In the genomic region with DNA sequence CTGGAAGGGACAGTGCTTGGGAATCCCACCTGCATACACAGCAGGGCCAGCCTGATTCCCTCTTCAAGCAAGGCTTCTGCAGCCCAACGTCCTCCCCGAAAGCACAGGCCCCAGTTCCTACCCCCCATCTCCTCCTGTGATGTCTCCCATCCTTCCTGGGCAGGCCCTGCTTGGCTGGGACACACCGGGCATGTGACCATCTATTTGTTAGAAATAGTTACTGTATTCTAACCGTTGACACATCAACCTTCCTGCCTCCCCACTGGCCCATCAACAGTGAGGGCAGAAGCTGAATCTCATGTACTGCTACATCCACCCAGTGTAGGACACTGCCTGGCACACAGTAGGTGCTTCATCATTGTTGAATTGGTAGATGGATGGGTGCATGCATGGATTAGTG, we compare ENCODE assay signal across 14 cellular contexts. TPM values are rescaled to one million over a fixed set of nuclear protein-coding genes. Genes with fewer than 3 reads are reported as not detected.
A peak's percentile ranks its signal among the peaks of the same experiment; 100 is the strongest.
DNase-seq lines count a peak whose midpoint lies in the region; ATAC-seq and TF ChIP-seq lines count a peak whose summit lies in the region.
"Had no signal": no experiment of that assay in that cellular context is flagged by ENCODE, and none has a peak within 500 bp of the region (broad histone marks: within the 10 kb centered on the region; RNA-seq: fewer than 3 reads in every experiment).

No MANE protein-coding gene starts in this region.

- H3K4me3 ChIP-seq in PC-3 (ENCODE audit: low read length) (no peak overlapping the region), endodermal cell (ENCODE audit: low read length) (no peak overlapping the region)

- TF ChIP-seq CTCF in PC-3 (conservative IDR thresholded peaks at IDR 0.05; ENCODE audit: low read depth, low read length) (no peak), endodermal cell (conservative IDR thresholded peaks at IDR 0.05) (no peak)

- H3F3A ChIP-seq in PC-3 (ENCODE audit: low read length, unreplicated experiment) = no peaks in the 10 kb centered on the region

- no peak for ATAC-seq in PC-3
- no peak for ATAC-seq in stimulated activated effector memory CD8-positive, alpha-beta T cell treated with anti-CD3 and anti-CD28 coated beads, Interleukin-12 subunit alpha, Interleukin-12 subunit beta, amount 100 ng/mL, for 72 hours
- no peak for ATAC-seq in HG02885 (IDR thresholded peaks at IDR 0.05; ENCODE audit: poor library complexity, unreplicated experiment)

- H3K4me3 Mint-ChIP-seq in endodermal cell = no peak overlapping the region
- H3K4me3 Mint-ChIP-seq in stimulated activated effector memory CD8-positive, alpha-beta T cell treated with anti-CD3 and anti-CD28 coated beads, Interleukin-12 subunit alpha, Interleukin-12 subunit beta, amount 100 ng/mL, for 72 hours = no peak overlapping the region

- CTCF ChIA-PET in PC-3 (lab: Charles Lee) = interaction anchor here (1.1 kb wide), 1 partner anchor 125 kb away, joined by 5 read pairs; no protein-coding TSS in a partner anchor

- H3K27me3 ChIP-seq in PC-3 (ENCODE audit: low read length) (no peaks in the 10 kb centered on the region), endodermal cell (ENCODE audit: control insufficient read depth, insufficient read depth, low read length, poor library complexity, severe bottlenecking) (no peaks in the 10 kb centered on the region)

- no peaks in the 10 kb centered on the region for H3K79me2 ChIP-seq in PC-3 (ENCODE audit: low read length)

- H3K9me3 Mint-ChIP-seq in endodermal cell = no peaks in the 10 kb centered on the region
- H3K9me3 Mint-ChIP-seq in stimulated activated effector memory CD8-positive, alpha-beta T cell treated with anti-CD3 and anti-CD28 coated beads, Interleukin-12 subunit alpha, Interleukin-12 subunit beta, amount 100 ng/mL, for 72 hours = no peaks in the 10 kb centered on the region

- peaks cover 4% of the 10 kb centered on the region for H3K27me3 Mint-ChIP-seq in endodermal cell (ENCODE audit: insufficient read depth)

- H3K4me1 ChIP-seq in PC-3 (ENCODE audit: insufficient read depth, low read length) = peaks cover 50% of the 10 kb centered on the region
- H3K4me1 ChIP-seq in endodermal cell (ENCODE audit: control insufficient read depth, insufficient read depth, low read length) = no peaks in the 10 kb centered on the region

- H3K27ac Mint-ChIP-seq in endodermal cell = no peak overlapping the region
- peak overlapping the region; percentile 69 for H3K27ac Mint-ChIP-seq in stimulated activated effector memory CD8-positive, alpha-beta T cell treated with anti-CD3 and anti-CD28 coated beads, Interleukin-12 subunit alpha, Interleukin-12 subunit beta, amount 100 ng/mL, for 72 hours

- no peaks in the 10 kb centered on the region for H3K36me3 Mint-ChIP-seq in endodermal cell (ENCODE audit: low read depth)
- peaks cover 53% of the 10 kb centered on the region for H3K36me3 Mint-ChIP-seq in stimulated activated effector memory CD8-positive, alpha-beta T cell treated with anti-CD3 and anti-CD28 coated beads, Interleukin-12 subunit alpha, Interleukin-12 subunit beta, amount 100 ng/mL, for 72 hours

- DNase-seq in activated T-cell treated with anti-CD3 and anti-CD28 coated beads, Interleukin-2, amount 50 U/mL, for 1 hour = peak; percentile 18
- DNase-seq in activated T-cell treated with anti-CD3 and anti-CD28 coated beads for 4 hours (no peak), PC-3 (no peak), endodermal cell (peak; percentile 41), hippocampal formation (lab: John Stamatoyannopoulos, UW) (no peak), NCI-H1417 (lab: John Stamatoyannopoulos, UW) (no peak)
- DNase-seq in stimulated activated effector memory CD8-positive, alpha-beta T cell treated with anti-CD3 and anti-CD28 coated beads, Interleukin-12 subunit alpha, Interleukin-12 subunit beta, amount 100 ng/mL, for 72 hours (ENCODE audit: low spot score in 2 of 2) = no peak
- DNase-seq: kidney glomerular epithelial cell, NCI-H2107, NCI-H748 treated with DMSO at 0.1 percent for 48 hours, T-helper 2 cell had no signal

- POLR2A ChIA-PET in PC-3 (lab: Charles Lee; ENCODE audit: unreplicated experiment) = no interaction called here

- H3K27ac ChIP-seq in PC-3 (ENCODE audit: low read length) = peak overlapping the region; percentile 54
- no peak overlapping the region for H3K27ac ChIP-seq in endodermal cell (ENCODE audit: low read depth, low read length)

- H3K4me1 Mint-ChIP-seq in endodermal cell = no peaks in the 10 kb centered on the region
- H3K4me1 Mint-ChIP-seq in stimulated activated effector memory CD8-positive, alpha-beta T cell treated with anti-CD3 and anti-CD28 coated beads, Interleukin-12 subunit alpha, Interleukin-12 subunit beta, amount 100 ng/mL, for 72 hours = peaks cover 56% of the 10 kb centered on the region

- H3K9me3 ChIP-seq in PC-3 (ENCODE audit: low read length) = peaks cover 5% of the 10 kb centered on the region; the same call in 1 of the 2 replicates
- H3K9me3 ChIP-seq in endodermal cell (ENCODE audit: control insufficient read depth, low read length) = no peaks in the 10 kb centered on the region

- no peak overlapping the region; the same call in 1 of the 2 replicates for H3K9ac ChIP-seq in PC-3 (ENCODE audit: low read length)
- no peak overlapping the region for H3K9ac ChIP-seq in endodermal cell (ENCODE audit: extremely low read depth, low read length, poor library complexity, severe bottlenecking)

- no peaks in the 10 kb centered on the region for H4K20me1 ChIP-seq in PC-3 (ENCODE audit: low read length)

- intact Hi-C loops in PC-3 (cut with micrococcal nuclease) = no loop called here

- H3K36me3 ChIP-seq in PC-3 (ENCODE audit: low read depth, low read length) = no peaks in the 10 kb centered on the region
- no peaks in the 10 kb centered on the region for H3K36me3 ChIP-seq in endodermal cell (ENCODE audit: control insufficient read depth, insufficient read depth, low read length)

- BruUV-seq in PC-3 (replicated peaks; lab: Mats Ljungman, UMichigan) = no TSS peak

- peak overlapping the region; percentile 33 for H3K4me2 ChIP-seq in PC-3 (ENCODE audit: low read length)

- no peaks in the 10 kb centered on the region for H3K9me2 ChIP-seq in PC-3 (replicated peaks; ENCODE audit: low read length)

- WGBS in endodermal cell (ENCODE audit: insufficient coverage in 1 of 2, insufficient read length in 1 of 2), 2 experiments = 82 to 88% methylated on average over 4 of the region's 4 CpGs

- H2AFZ ChIP-seq in PC-3 (ENCODE audit: low read length) = no peak overlapping the region

RNA-seq across cellular contexts. Expression of gene PRR29, which starts 10.7 kb away (rescaled TPM):
- 0.77 and 1.2 TPM in 2 replicates for total RNA-seq in PC-3 (2014; rRNA removed)
- 1 to 10 TPM; 3.3 to 6.1 TPM for total RNA-seq in endodermal cell
- polyA plus RNA-seq in endodermal cell (2013, experiment 1 of 2) = 1.6 TPM
- 1.7 TPM for polyA plus RNA-seq in endodermal cell (2013, experiment 2 of 2)
- total RNA-seq: RPMI7951 had no signal

RNA-seq across cellular contexts. Expression of gene ICAM2, which starts 11.6 kb away (rescaled TPM):
- total RNA-seq in PC-3 (2014; rRNA removed) (not detected in 2 replicates), endodermal cell (under 1 TPM in 1 of 2 donors, not detected in 1; 0.75 TPM)
- polyA plus RNA-seq in endodermal cell (2013, experiment 1 of 2) = not detected
- not detected for polyA plus RNA-seq in endodermal cell (2013, experiment 2 of 2)
- total RNA-seq: chondrocyte, RPMI7951 had no signal

RNA-seq across cellular contexts. Expression of gene SCN4A, which starts 36.1 kb away (rescaled TPM):
- total RNA-seq in PC-3 (2014; rRNA removed) = 0.06 TPM in 1 of 2 replicates, not detected in the other
- 1 to 10 TPM; 3.9 to 4.4 TPM for total RNA-seq in endodermal cell
- polyA plus RNA-seq in endodermal cell (2013, experiment 1 of 2) = 2.5 TPM
- polyA plus RNA-seq in endodermal cell (2013, experiment 2 of 2) = 2.1 TPM
- total RNA-seq: chondrocyte, RPMI7951 had no signal

Comparison
In these comparisons a context has a peak if more than half of its experiments do, and no peak if none do; other contexts are left out.
1. DNase-seq: peak in activated T-cell treated with anti-CD3 and anti-CD28 coated beads, Interleukin-2, amount 50 U/mL, for 1 hour (single experiment) and endodermal cell (single experiment); none in activated T-cell treated with anti-CD3 and anti-CD28 coated beads for 4 hours (single experiment), PC-3 (single experiment), stimulated activated effector memory CD8-positive, alpha-beta T cell treated with anti-CD3 and anti-CD28 coated beads, Interleukin-12 subunit alpha, Interleukin-12 subunit beta, amount 100 ng/mL, for 72 hours (0 of 2), hippocampal formation (0 of 2) and NCI-H1417 (0 of 3).